28 cellular contexts compared by ENCODE assay signal in the genomic region with DNA sequence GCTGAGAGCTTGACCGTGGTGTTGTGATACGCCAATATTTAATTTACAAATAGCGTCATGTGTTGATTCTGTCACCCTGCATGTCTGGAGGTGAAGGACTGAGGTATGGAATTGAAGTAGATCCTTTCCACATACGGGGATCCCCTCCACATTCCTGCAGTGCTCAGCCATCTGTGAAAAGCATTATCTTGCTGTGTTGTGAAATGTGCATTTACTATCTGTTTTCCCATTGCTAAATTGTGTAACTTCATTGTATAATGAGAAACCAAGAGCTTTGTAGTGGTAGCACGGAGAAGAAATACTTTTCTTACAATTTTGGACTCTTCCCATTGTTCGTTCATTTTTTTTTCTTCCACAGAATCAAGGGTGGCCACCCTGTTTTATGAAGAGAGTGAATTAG.
"Had no signal": no experiment of that assay in that cellular context is flagged by ENCODE, and none has a peak within 500 bp of the region (broad histone marks: within the 10 kb centered on the region; RNA-seq: fewer than 3 reads in every experiment).

No MANE protein-coding gene starts in this region.

- H3K4me3 ChIP-seq: coronary artery, esophagus muscularis mucosa, gastroesophageal sphincter, heart right ventricle, lower lobe of right lung, pancreas, smooth muscle cell, suprapubic skin, transverse colon, vagina had no signal

- H3K9me3 ChIP-seq: esophagus muscularis mucosa, gastroesophageal sphincter, heart right ventricle, lower lobe of right lung, pancreas, suprapubic skin, transverse colon, vagina had no signal

- H3K27me3 Mint-ChIP-seq: stimulated activated naive CD8-positive, alpha-beta T cell treated with anti-CD3 and anti-CD28 coated beads, Interleukin-15, amount 100 ng/mL, for 72 hours had no signal

- DNase-seq: dermis blood vessel endothelial cell; effector memory CD4-positive, alpha-beta T cell; foreskin keratinocyte; glutamatergic neuron; heart right ventricle; hippocampal formation; left cardiac atrium; left ventricle myocardium superior; lower lobe of right lung; natural killer cell; occipital lobe; pancreas; stimulated activated CD4-positive, alpha-beta T cell treated with anti-CD3 and anti-CD28 coated beads, Interleukin-12 subunit alpha, Interleukin-12 subunit beta, amount 100 ng/mL, for 4 hours; stimulated activated CD4-positive, alpha-beta T cell treated with anti-CD3 and anti-CD28 coated beads, Interleukin-1b, Interleukin-23, amount 100 ng/mL, for 48 hours; stimulated activated CD4-positive, alpha-beta T cell treated with anti-CD3 and anti-CD28 coated beads, Interleukin-4, amount 100 ng/mL, for 1 hour; stimulated activated CD8-positive, alpha-beta memory T cell treated with anti-CD3 and anti-CD28 coated beads, Interleukin-4, amount 100 ng/mL, for 48 hours; stimulated activated naive CD4-positive, alpha-beta T cell; stimulated activated naive CD8-positive, alpha-beta T cell treated with anti-CD3 and anti-CD28 coated beads, Interleukin-15, amount 100 ng/mL, for 72 hours; transverse colon had no signal

- H3K27me3 ChIP-seq: esophagus muscularis mucosa, foreskin keratinocyte, gastroesophageal sphincter, heart right ventricle, pancreas, suprapubic skin, transverse colon, vagina had no signal

- H3K4me1 Mint-ChIP-seq: natural killer cell; stimulated activated naive CD8-positive, alpha-beta T cell treated with anti-CD3 and anti-CD28 coated beads, Interleukin-15, amount 100 ng/mL, for 72 hours had no signal

- H3K27ac ChIP-seq: coronary artery, esophagus muscularis mucosa, gastroesophageal sphincter, heart right ventricle, lower lobe of right lung, pancreas, suprapubic skin, transverse colon, vagina had no signal

- H3K36me3 ChIP-seq: esophagus muscularis mucosa, gastroesophageal sphincter, heart right ventricle, lower lobe of right lung, pancreas, suprapubic skin, transverse colon, vagina had no signal

- H3K27ac Mint-ChIP-seq: natural killer cell; stimulated activated naive CD8-positive, alpha-beta T cell treated with anti-CD3 and anti-CD28 coated beads, Interleukin-15, amount 100 ng/mL, for 72 hours had no signal

- H3K4me1 ChIP-seq: gastroesophageal sphincter, heart right ventricle, lower lobe of right lung, pancreas, suprapubic skin, transverse colon, vagina had no signal

- H3K4me3 Mint-ChIP-seq: natural killer cell; stimulated activated naive CD8-positive, alpha-beta T cell treated with anti-CD3 and anti-CD28 coated beads, Interleukin-15, amount 100 ng/mL, for 72 hours had no signal

- H3K36me3 Mint-ChIP-seq: natural killer cell had no signal

- ATAC-seq: foreskin keratinocyte; gastroesophageal sphincter; heart right ventricle; left cardiac atrium; left ventricle myocardium superior; lower lobe of right lung; natural killer cell; pancreas; sciatic nerve; stimulated activated naive CD8-positive, alpha-beta T cell treated with anti-CD3 and anti-CD28 coated beads, Interleukin-15, amount 100 ng/mL, for 72 hours had no signal

- FAIRE-seq: endothelial cell of umbilical vein, islet of Langerhans, pancreas had no signal
